ENCODE assay signal across 8 cellular contexts in the genomic region with DNA sequence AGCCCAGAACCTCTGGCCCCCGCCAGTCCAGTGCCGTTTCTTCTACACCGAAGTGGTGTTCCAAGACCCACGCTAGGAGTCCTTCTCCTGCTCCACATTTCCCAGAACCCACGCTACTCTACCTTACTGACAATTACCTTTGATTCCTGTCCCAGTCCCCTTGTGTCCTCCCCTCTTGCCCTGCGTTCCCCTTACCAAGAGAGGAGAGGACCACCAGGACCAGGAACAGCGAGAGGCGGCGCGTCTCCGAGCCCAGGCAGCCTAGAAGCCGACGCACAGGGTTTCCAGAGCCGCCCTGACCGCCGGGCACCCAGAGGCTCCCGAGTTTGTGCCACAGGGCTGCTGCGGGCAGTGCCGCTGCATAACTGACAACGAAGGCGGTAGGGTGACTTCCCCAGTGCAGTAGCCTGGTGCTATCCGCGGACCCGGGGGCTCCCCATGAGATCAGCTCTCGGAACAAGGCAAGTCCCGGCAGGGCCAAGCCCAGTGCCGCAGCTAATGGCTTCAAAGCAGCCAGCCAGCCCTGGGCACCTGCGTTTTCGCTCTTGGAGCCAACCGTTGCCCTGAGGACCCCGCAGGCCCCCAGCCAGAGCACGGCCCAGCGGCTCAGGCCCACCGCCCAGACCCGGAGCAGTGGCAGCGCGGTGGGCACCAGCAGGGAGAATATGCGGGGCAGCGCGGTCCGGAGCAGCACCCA. TPM values are rescaled to one million over a fixed set of nuclear protein-coding genes. Genes with fewer than 3 reads are reported as not detected.
DNase-seq lines count a peak whose midpoint lies in the region; ATAC-seq and TF ChIP-seq lines count a peak whose summit lies in the region.

No MANE protein-coding gene starts in this region.

- no peaks in the 10 kb centered on the region for H3K27me3 Mint-ChIP-seq in activated naive CD8-positive, alpha-beta T cell treated with anti-CD3 and anti-CD28 coated beads, Interleukin-2, amount 50 U/mL, for 24 hours

- H3K36me3 Mint-ChIP-seq in activated naive CD8-positive, alpha-beta T cell treated with anti-CD3 and anti-CD28 coated beads, Interleukin-2, amount 50 U/mL, for 24 hours (ENCODE audit: low read depth): peaks cover 67% of the 10 kb centered on the region

- TF ChIP-seq CTCF in RWPE1 (conservative IDR thresholded peaks at IDR 0.05; ENCODE audit: low read depth): no peak
- no peak for TF ChIP-seq CTCF in omental fat pad (IDR thresholded peaks at IDR 0.05)

- H3K4me3 Mint-ChIP-seq in activated naive CD8-positive, alpha-beta T cell treated with anti-CD3 and anti-CD28 coated beads, Interleukin-2, amount 50 U/mL, for 24 hours: peak overlapping the region; percentile 94

- H3K4me1 Mint-ChIP-seq in activated naive CD8-positive, alpha-beta T cell treated with anti-CD3 and anti-CD28 coated beads, Interleukin-2, amount 50 U/mL, for 24 hours: peaks cover 64% of the 10 kb centered on the region

- ATAC-seq in HG02973 (IDR thresholded peaks at IDR 0.05; ENCODE audit: unreplicated experiment) (peak; percentile 14), omental fat pad (ENCODE audit: low FRiP score) (peak; percentile 37)
- ATAC-seq in activated naive CD8-positive, alpha-beta T cell treated with anti-CD3 and anti-CD28 coated beads, Interleukin-2, amount 50 U/mL, for 24 hours: peak; percentile 42

- CTCF ChIA-PET in RWPE1 (lab: Yijun Ruan, JAX): interaction anchor here (0.6 to 3.5 kb wide), 5 partner anchors 8 to 54 kb away, joined by 3 to 55 read pairs (median 9); a partner anchor contains a TSS

- H3K27ac Mint-ChIP-seq in activated naive CD8-positive, alpha-beta T cell treated with anti-CD3 and anti-CD28 coated beads, Interleukin-2, amount 50 U/mL, for 24 hours: peak overlapping the region; percentile 98

- peak overlapping the region; percentile 96 for H3K27ac ChIP-seq in RWPE1

- DNase-seq in NOMO-1 (lab: John Stamatoyannopoulos, UW; ENCODE audit: unreplicated experiment in 2 of 2) (peak; percentile 33 to 41), NOMO-1 treated with dmso at 0.1 percent for 144 hours (lab: John Stamatoyannopoulos, UW; ENCODE audit: unreplicated experiment) (no peak), RWPE1 (ENCODE audit: low spot score) (peak; percentile 35), head of caudate nucleus (peak in 40 of 42 donors; percentile 31 to 75 (median 50)), omental fat pad (ENCODE audit: low spot score) (no peak), NCI-H226 (no peak)
- peak; percentile 66 for DNase-seq in activated naive CD8-positive, alpha-beta T cell treated with anti-CD3 and anti-CD28 coated beads, Interleukin-2, amount 50 U/mL, for 24 hours

- intact Hi-C loops in head of caudate nucleus (cut with DNase I): loop anchor here (1.0 kb wide), 1 partner anchor 9 kb away; a partner anchor contains a TSS

- H3K9me3 Mint-ChIP-seq in activated naive CD8-positive, alpha-beta T cell treated with anti-CD3 and anti-CD28 coated beads, Interleukin-2, amount 50 U/mL, for 24 hours: no peaks in the 10 kb centered on the region

- POLR2A ChIA-PET in RWPE1 (lab: Yijun Ruan, JAX; ENCODE audit: low non-redundant PET): interaction anchor here (0.8 to 1.1 kb wide), 4 partner anchors 8 to 42 kb away, joined by 3 to 10 read pairs (median 6); a partner anchor contains a TSS

RNA-seq across cellular contexts. Expression of a gene that starts 0.5 kb away (rescaled TPM):
- 100 to 1,000 TPM in 1 of 4 donors, 10 to 100 TPM in 3; 30.5 to 128 (median 55.6) TPM for total RNA-seq in omental fat pad

RNA-seq across cellular contexts. Expression of a gene that starts 1.0 kb away (rescaled TPM):
- 10 to 100 TPM; 22.2 to 84.2 (median 23.8) TPM for total RNA-seq in omental fat pad

RNA-seq across cellular contexts. Expression of a gene that starts 9.1 kb away (rescaled TPM):
- total RNA-seq in omental fat pad: 10 to 100 TPM; 38.5 to 71.2 (median 42.3) TPM

RNA-seq across cellular contexts. Expression of a gene that starts 14.5 kb away (rescaled TPM):
- 10 to 100 TPM; 10.1 to 54.5 (median 20.0) TPM for total RNA-seq in omental fat pad

RNA-seq across cellular contexts. Expression of a gene that starts 36.2 kb away (rescaled TPM):
- total RNA-seq in omental fat pad: 1 to 10 TPM in 2 of 4 donors, under 1 TPM in 1, not detected in 1; 0.56 to 2.8 (median 1.6) TPM

Comparison
In these comparisons a context has a peak if more than half of its experiments do, and no peak if none do; other contexts are left out.
1. DNase-seq: peak in NOMO-1 (2 of 2), RWPE1 (single experiment), activated naive CD8-positive, alpha-beta T cell treated with anti-CD3 and anti-CD28 coated beads, Interleukin-2, amount 50 U/mL, for 24 hours (single experiment) and head of caudate nucleus (40 of 42); none in NOMO-1 treated with dmso at 0.1 percent for 144 hours (single experiment), omental fat pad (single experiment) and NCI-H226 (single experiment).
2. Peak in every context shown above with its lines, with median percentiles within 50 percentile points of each other: ATAC-seq.